ENCODE assay signal across 1 cellular context in genomic region chr10:86521620-86522384, GRCh38.
TF ChIP-seq lines count a peak whose summit lies in the region.

Gene WAPL, minus strand, starts transcription at chr10:86521792. Its CDS starts 3,723 bp downstream, at chr10:86518069.

TF ChIP-seq in HepG2, 621 proteins besides CTCF, POLR2A, EP300 and RAD21 (continued from another document and continues in another):
- TF ChIP-seq GLMP (CRISPR knock-in tag; IDR thresholded peaks at IDR 0.05; ENCODE audit: borderline replicate concordance) (no peak), SATB2 (CRISPR knock-in tag; IDR thresholded peaks at IDR 0.05) (no peak), ZNF687 (CRISPR knock-in tag; IDR thresholded peaks at IDR 0.05) (peak; percentile 97), ZBTB33 (CRISPR knock-in tag; IDR thresholded peaks at IDR 0.05) (no peak), HHEX (CRISPR knock-in tag; IDR thresholded peaks at IDR 0.05) (no peak), CREM (IDR thresholded peaks at IDR 0.05) (no peak), CREM (CRISPR knock-in tag; IDR thresholded peaks at IDR 0.05) (no peak), IKZF5 (CRISPR knock-in tag; IDR thresholded peaks at IDR 0.05) (peak; percentile 19; the same call in 1 of the 2 replicates), KAT2B (IDR thresholded peaks at IDR 0.05; ENCODE audit: borderline replicate concordance, low read depth, low read length) (no peak), SOX5 (CRISPR knock-in tag; IDR thresholded peaks at IDR 0.05; ENCODE audit: borderline replicate concordance) (no peak), PAXIP1 (CRISPR knock-in tag; conservative IDR thresholded peaks at IDR 0.05) (peak; percentile 43), MAZ (IDR thresholded peaks at IDR 0.05; ENCODE audit: borderline replicate concordance, low read depth, low read length) (peak; percentile 66), MAZ (CRISPR knock-in tag; IDR thresholded peaks at IDR 0.05; ENCODE audit: low read depth) (peak; percentile 95), ZNF280B (CRISPR knock-in tag; IDR thresholded peaks at IDR 0.05; ENCODE audit: borderline replicate concordance) (peak; percentile 50; the same call in 1 of the 2 replicates), ZNF790 (CRISPR knock-in tag; IDR thresholded peaks at IDR 0.05; ENCODE audit: borderline replicate concordance) (peak; percentile 76; the same call in 1 of the 2 replicates), MYPOP (CRISPR knock-in tag; IDR thresholded peaks at IDR 0.05) (peak; percentile 69), CEBPB (IDR thresholded peaks at IDR 0.05; ENCODE audit: borderline replicate concordance, low read depth, low read length) (no peak), CBX5 (CRISPR knock-in tag; IDR thresholded peaks at IDR 0.05; ENCODE audit: borderline replicate concordance) (no peak), ZNF83 (CRISPR knock-in tag; IDR thresholded peaks at IDR 0.05; ENCODE audit: borderline replicate concordance) (0 out of 2 replicates have a peak, but pooled peaks have one; percentile 84), ZNF30 (CRISPR knock-in tag; IDR thresholded peaks at IDR 0.05) (peak; percentile 82), ZMYM2 (CRISPR knock-in tag; IDR thresholded peaks at IDR 0.05) (no peak), ZNF784 (CRISPR knock-in tag; IDR thresholded peaks at IDR 0.05; ENCODE audit: borderline replicate concordance) (peak; percentile 30; the same call in 1 of the 2 replicates), UBTF (CRISPR knock-in tag; IDR thresholded peaks at IDR 0.05) (peak; percentile 98), ZNF574 (CRISPR knock-in tag; IDR thresholded peaks at IDR 0.05) (peak; percentile 87), ZEB1 (IDR thresholded peaks at IDR 0.05; ENCODE audit: insufficient replicate concordance, low read depth) (no peak), NFKBIZ (CRISPR knock-in tag; IDR thresholded peaks at IDR 0.05) (peak; percentile 58; the same call in 1 of the 2 replicates), ZNF460 (CRISPR knock-in tag; IDR thresholded peaks at IDR 0.05; ENCODE audit: borderline replicate concordance) (no peak), TIGD3 (CRISPR knock-in tag; IDR thresholded peaks at IDR 0.05; ENCODE audit: borderline replicate concordance) (0 out of 2 replicates have a peak, but pooled peaks have one; percentile 34)
